In the genomic region with DNA sequence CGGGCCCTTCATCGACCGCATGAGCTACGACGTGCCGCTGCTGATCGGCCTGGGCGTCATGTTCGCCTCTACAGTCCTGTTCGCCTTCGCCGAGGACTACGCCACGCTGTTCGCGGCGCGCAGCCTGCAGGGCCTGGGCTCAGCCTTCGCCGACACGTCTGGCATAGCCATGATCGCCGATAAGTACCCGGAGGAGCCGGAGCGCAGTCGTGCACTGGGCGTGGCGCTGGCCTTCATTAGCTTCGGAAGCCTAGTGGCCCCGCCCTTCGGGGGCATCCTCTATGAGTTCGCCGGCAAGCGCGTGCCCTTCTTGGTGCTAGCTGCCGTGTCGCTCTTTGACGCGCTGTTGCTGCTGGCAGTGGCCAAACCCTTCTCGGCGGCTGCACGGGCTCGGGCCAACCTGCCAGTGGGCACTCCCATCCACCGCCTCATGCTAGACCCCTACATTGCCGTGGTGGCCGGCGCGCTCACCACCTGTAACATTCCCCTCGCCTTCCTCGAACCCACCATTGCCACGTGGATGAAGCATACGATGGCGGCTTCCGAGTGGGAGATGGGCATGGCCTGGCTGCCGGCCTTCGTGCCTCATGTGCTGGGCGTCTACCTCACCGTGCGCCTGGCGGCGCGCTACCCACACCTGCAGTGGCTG, we compare ENCODE assay signal across 19 cellular contexts. TPM values are rescaled to one million over a fixed set of nuclear protein-coding genes. Genes with fewer than 3 reads are reported as not detected.
DNase-seq lines count a peak whose midpoint lies in the region; ATAC-seq lines count a peak whose summit lies in the region.
"Had no signal": no experiment of that assay in that cellular context is flagged by ENCODE, and none has a peak within 500 bp of the region (broad histone marks: within the 10 kb centered on the region; RNA-seq: fewer than 3 reads in every experiment).

No MANE protein-coding gene starts in this region.

- peaks cover 4% of the 10 kb centered on the region; the same call in 1 of the 2 replicates for H3K4me1 ChIP-seq in iPS-20b (ENCODE audit: insufficient read depth, low read length)

- no peaks in the 10 kb centered on the region for H3K9me3 ChIP-seq in SK-N-MC (ENCODE audit: low read depth, low read length)
- no peaks in the 10 kb centered on the region; the same call in 1 of the 2 replicates for H3K9me3 ChIP-seq in iPS-20b (ENCODE audit: insufficient read depth, low read depth, low read length)
- H3K9me3 ChIP-seq: gastroesophageal sphincter had no signal

- H3K36me3 ChIP-seq in SK-N-MC (ENCODE audit: insufficient read depth, low read length) (no peaks in the 10 kb centered on the region), iPS-20b (ENCODE audit: insufficient read depth, low read depth, low read length) (no peaks in the 10 kb centered on the region)
- H3K36me3 ChIP-seq: gastroesophageal sphincter had no signal

- peaks cover 3% of the 10 kb centered on the region for H3K36me3 Mint-ChIP-seq in activated CD4-positive, alpha-beta T cell treated with anti-CD3 and anti-CD28 coated beads, Interleukin-2, amount 10 ng/mL, durations not matched to agents 24 days and 14 days (ENCODE audit: low read depth)
- peaks cover 7% of the 10 kb centered on the region for H3K36me3 Mint-ChIP-seq in stimulated activated memory B cell treated with anti-CD40 and anti-IgM and Interleukin-4, amounts not matched to agents 10 μg/mL and 1 μg/mL and 100 μg/mL, for 72 hours

- DNase-seq in activated CD4-positive, alpha-beta T cell treated with anti-CD3 and anti-CD28 coated beads, Interleukin-2, amount 10 ng/mL, durations not matched to agents 24 days and 14 days: no peak
- no peak for DNase-seq in activated CD4-positive, alpha-beta T cell treated with anti-CD3 and anti-CD28 coated beads, Interleukin-2, amount 50 U/mL, for 4 hours
- no peak for DNase-seq in SK-N-MC (ENCODE audit: low read depth, low spot score)
- DNase-seq in NCI-H1694 (lab: John Stamatoyannopoulos, UW): no peak
- no peak for DNase-seq in dermis blood vessel endothelial cell
- DNase-seq: anterior cingulate cortex; DND-41; effector memory CD4-positive, alpha-beta T cell; left ventricle myocardium superior; NCI-H1105; occipital lobe; stimulated activated CD4-positive, alpha-beta T cell treated with anti-CD3 and anti-CD28 coated beads, Interleukin-15, amount 100 ng/mL, for 24 hours; T-helper 9 cell had no signal

- H3K4me1 Mint-ChIP-seq in activated CD4-positive, alpha-beta T cell treated with anti-CD3 and anti-CD28 coated beads, Interleukin-2, amount 10 ng/mL, durations not matched to agents 24 days and 14 days: peaks cover 4% of the 10 kb centered on the region
- peaks cover 32% of the 10 kb centered on the region for H3K4me1 Mint-ChIP-seq in stimulated activated memory B cell treated with anti-CD40 and anti-IgM and Interleukin-4, amounts not matched to agents 10 μg/mL and 1 μg/mL and 100 μg/mL, for 72 hours

- peak overlapping the region; percentile 36 for H3K27ac Mint-ChIP-seq in activated CD4-positive, alpha-beta T cell treated with anti-CD3 and anti-CD28 coated beads, Interleukin-2, amount 10 ng/mL, durations not matched to agents 24 days and 14 days
- H3K27ac Mint-ChIP-seq in stimulated activated memory B cell treated with anti-CD40 and anti-IgM and Interleukin-4, amounts not matched to agents 10 μg/mL and 1 μg/mL and 100 μg/mL, for 72 hours: peak overlapping the region; percentile 9

- no peak for ATAC-seq in stimulated activated memory B cell treated with anti-CD40 and anti-IgM and Interleukin-4, amounts not matched to agents 10 μg/mL and 1 μg/mL and 100 μg/mL, for 72 hours
- ATAC-seq in GM18870 (IDR thresholded peaks at IDR 0.05; ENCODE audit: unreplicated experiment): no peak
- ATAC-seq: gastroesophageal sphincter, left ventricle myocardium superior had no signal

- H3K27me3 Mint-ChIP-seq in activated CD4-positive, alpha-beta T cell treated with anti-CD3 and anti-CD28 coated beads, Interleukin-2, amount 10 ng/mL, durations not matched to agents 24 days and 14 days: peaks cover 67% of the 10 kb centered on the region
- peaks cover 90% of the 10 kb centered on the region for H3K27me3 Mint-ChIP-seq in stimulated activated memory B cell treated with anti-CD40 and anti-IgM and Interleukin-4, amounts not matched to agents 10 μg/mL and 1 μg/mL and 100 μg/mL, for 72 hours

- peaks cover 7% of the 10 kb centered on the region for H3K9me3 Mint-ChIP-seq in activated CD4-positive, alpha-beta T cell treated with anti-CD3 and anti-CD28 coated beads, Interleukin-2, amount 10 ng/mL, durations not matched to agents 24 days and 14 days
- H3K9me3 Mint-ChIP-seq in stimulated activated memory B cell treated with anti-CD40 and anti-IgM and Interleukin-4, amounts not matched to agents 10 μg/mL and 1 μg/mL and 100 μg/mL, for 72 hours: peaks cover 10% of the 10 kb centered on the region

- H3K4me3 Mint-ChIP-seq in activated CD4-positive, alpha-beta T cell treated with anti-CD3 and anti-CD28 coated beads, Interleukin-2, amount 10 ng/mL, durations not matched to agents 24 days and 14 days: no peak overlapping the region
- H3K4me3 Mint-ChIP-seq in stimulated activated memory B cell treated with anti-CD40 and anti-IgM and Interleukin-4, amounts not matched to agents 10 μg/mL and 1 μg/mL and 100 μg/mL, for 72 hours: no peak overlapping the region

- H3K27me3 ChIP-seq in iPS-20b (ENCODE audit: insufficient read depth, low read length): peaks cover 100% of the 10 kb centered on the region

- H3K9ac ChIP-seq in SK-N-MC (ENCODE audit: insufficient read length) (no peak overlapping the region), iPS-20b (ENCODE audit: low read depth, low read length) (no peak overlapping the region)

- H3K27ac ChIP-seq in SK-N-MC (no peak overlapping the region), iPS-20b (ENCODE audit: low read length) (no peak overlapping the region)
- H3K27ac ChIP-seq: gastroesophageal sphincter, RWPE1 had no signal

- H3K4me3 ChIP-seq in SK-N-MC (peak overlapping the region; percentile 68; the same call in 1 of the 2 replicates), iPS-20b (ENCODE audit: low read length) (peak overlapping the region; percentile 41; the same call in 1 of the 2 replicates)

- intact Hi-C loops in activated CD4-positive, alpha-beta T cell treated with anti-CD3 and anti-CD28 coated beads, Interleukin-2, amount 10 ng/mL, durations not matched to agents 24 days and 14 days (cut with micrococcal nuclease): loop anchor here (10.0 kb wide), 1 partner anchor 1384 kb away; no protein-coding TSS in a partner anchor

RNA-seq across cellular contexts. Expression of a gene that starts 1.2 kb away (rescaled TPM):
- not detected in 2 replicates for total RNA-seq in activated CD4-positive, alpha-beta T cell treated with anti-CD3 and anti-CD28 coated beads, Interleukin-2, amount 10 ng/mL, durations not matched to agents 24 days and 14 days
- not detected in 2 replicates for total RNA-seq in dermis blood vessel endothelial cell
- total RNA-seq: left ventricle myocardium superior, occipital lobe had no signal

RNA-seq across cellular contexts. Expression of a gene that starts 2.5 kb away (rescaled TPM):
- total RNA-seq in activated CD4-positive, alpha-beta T cell treated with anti-CD3 and anti-CD28 coated beads, Interleukin-2, amount 10 ng/mL, durations not matched to agents 24 days and 14 days: 0.24 TPM in 1 of 2 replicates, not detected in the other
- not detected in 2 replicates for total RNA-seq in dermis blood vessel endothelial cell
- total RNA-seq: left ventricle myocardium superior, urinary bladder had no signal
